In the genomic region with DNA sequence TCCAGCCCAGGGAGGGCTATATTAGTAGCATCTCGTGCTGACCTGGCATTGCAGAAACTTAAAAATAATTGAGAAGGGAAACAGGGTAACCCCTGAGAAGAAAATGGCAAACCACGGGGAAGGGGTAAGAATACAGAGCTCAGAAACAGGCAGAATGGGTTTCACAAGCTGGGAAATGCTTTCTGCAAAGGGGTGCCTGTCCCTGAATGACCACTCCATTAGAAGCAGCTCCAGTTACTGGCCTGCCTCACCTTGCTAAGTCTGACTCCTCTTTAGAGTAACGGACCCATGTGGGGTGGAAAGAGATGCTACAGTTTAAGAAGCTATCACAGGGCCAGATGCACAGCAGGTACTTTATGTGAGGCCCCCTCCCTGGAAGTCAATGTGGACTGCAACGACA, we compare ENCODE assay signal across 12 cellular contexts. TPM values are rescaled to one million over a fixed set of nuclear protein-coding genes. Genes with fewer than 3 reads are reported as not detected.
DNase-seq lines count a peak whose midpoint lies in the region; ATAC-seq and TF ChIP-seq lines count a peak whose summit lies in the region.
"Had no signal": no experiment of that assay in that cellular context is flagged by ENCODE, and none has a peak within 500 bp of the region (broad histone marks: within the 10 kb centered on the region; RNA-seq: fewer than 3 reads in every experiment).

No MANE protein-coding gene starts in this region.

- POLR2A ChIA-PET in GM10248 (lab: Yijun Ruan, JAX) = no interaction called here

- H3K4me1 Mint-ChIP-seq in activated naive CD4-positive, alpha-beta T cell treated with anti-CD3 and anti-CD28 coated beads for 36 hours (ENCODE audit: low read depth) = peaks cover 80% of the 10 kb centered on the region
- H3K4me1 Mint-ChIP-seq in activated T-helper 2 cell treated with anti-CD3 and anti-CD28 coated beads, Interferon-gamma antibody, Interleukin-2, Interleukin-4, amounts not matched to agents 10 μg/mL and 5 μg/mL and 100 μg/mL, durations not matched to agents 14 hours and 24 hours and 36 hours (ENCODE audit: low read depth) = peaks cover 79% of the 10 kb centered on the region
- H3K4me1 Mint-ChIP-seq in memory B cell = peaks cover 61% of the 10 kb centered on the region

- peak overlapping the region; percentile 89 for H3K4me3 ChIP-seq in thoracic aorta

- H3K9me3 ChIP-seq in thoracic aorta = no peaks in the 10 kb centered on the region
- H3K9me3 ChIP-seq: SK-N-SH had no signal

- peak overlapping the region; percentile 34 for H3K4me3 Mint-ChIP-seq in activated naive CD4-positive, alpha-beta T cell treated with anti-CD3 and anti-CD28 coated beads for 36 hours
- peak overlapping the region; percentile 93 for H3K4me3 Mint-ChIP-seq in activated T-helper 2 cell treated with anti-CD3 and anti-CD28 coated beads, Interferon-gamma antibody, Interleukin-2, Interleukin-4, amounts not matched to agents 10 μg/mL and 5 μg/mL and 100 μg/mL, durations not matched to agents 14 hours and 24 hours and 36 hours (ENCODE audit: low read depth)
- peak overlapping the region; percentile 2 for H3K4me3 Mint-ChIP-seq in memory B cell

- peak overlapping the region in 1 of 2 donors; percentile 87 for H3K27ac ChIP-seq in thoracic aorta

- no peaks in the 10 kb centered on the region for H3K9me3 Mint-ChIP-seq in activated naive CD4-positive, alpha-beta T cell treated with anti-CD3 and anti-CD28 coated beads for 36 hours
- H3K9me3 Mint-ChIP-seq in activated T-helper 2 cell treated with anti-CD3 and anti-CD28 coated beads, Interferon-gamma antibody, Interleukin-2, Interleukin-4, amounts not matched to agents 10 μg/mL and 5 μg/mL and 100 μg/mL, durations not matched to agents 14 hours and 24 hours and 36 hours = no peaks in the 10 kb centered on the region
- no peaks in the 10 kb centered on the region for H3K9me3 Mint-ChIP-seq in memory B cell

- ATAC-seq in memory B cell (ENCODE audit: low read depth) (no peak), thoracic aorta (ENCODE audit: insufficient number of reproducible peaks, low FRiP score, low read depth) (no peak)

- CTCF ChIA-PET in activated naive CD4-positive, alpha-beta T cell treated with anti-CD3 and anti-CD28 coated beads for 36 hours (lab: Charles Lee) = interaction anchor here (0.7 kb wide), 1 partner anchor 1519 kb away, joined by 3 read pairs; no protein-coding TSS in a partner anchor
- CTCF ChIA-PET in GM10248 (lab: Yijun Ruan, JAX) = no interaction called here

- peak overlapping the region; percentile 60 for H3K27ac Mint-ChIP-seq in activated naive CD4-positive, alpha-beta T cell treated with anti-CD3 and anti-CD28 coated beads for 36 hours
- H3K27ac Mint-ChIP-seq in activated T-helper 2 cell treated with anti-CD3 and anti-CD28 coated beads, Interferon-gamma antibody, Interleukin-2, Interleukin-4, amounts not matched to agents 10 μg/mL and 5 μg/mL and 100 μg/mL, durations not matched to agents 14 hours and 24 hours and 36 hours = peak overlapping the region; percentile 46
- H3K27ac Mint-ChIP-seq in memory B cell = no peak overlapping the region

- H3K4me1 ChIP-seq in thoracic aorta (ENCODE audit: control insufficient read depth in 1 of 2, low read depth in 2 of 2) = peaks cover 59 to 77% of the 10 kb centered on the region in 2 donors

- H3K27me3 Mint-ChIP-seq in activated naive CD4-positive, alpha-beta T cell treated with anti-CD3 and anti-CD28 coated beads for 36 hours (ENCODE audit: low read depth) = no peaks in the 10 kb centered on the region
- no peaks in the 10 kb centered on the region for H3K27me3 Mint-ChIP-seq in activated T-helper 2 cell treated with anti-CD3 and anti-CD28 coated beads, Interferon-gamma antibody, Interleukin-2, Interleukin-4, amounts not matched to agents 10 μg/mL and 5 μg/mL and 100 μg/mL, durations not matched to agents 14 hours and 24 hours and 36 hours (ENCODE audit: low read depth)
- H3K27me3 Mint-ChIP-seq in memory B cell = no peaks in the 10 kb centered on the region

- peaks cover 36% of the 10 kb centered on the region for H3K36me3 ChIP-seq in thoracic aorta

- DNase-seq in activated naive CD4-positive, alpha-beta T cell treated with anti-CD3 and anti-CD28 coated beads for 36 hours = no peak
- DNase-seq in activated naive CD4-positive, alpha-beta T cell (lab: John Stamatoyannopoulos, UW) = no peak
- DNase-seq in activated T-helper 2 cell treated with anti-CD3 and anti-CD28 coated beads, Interferon-gamma antibody, Interleukin-2, Interleukin-4, amounts not matched to agents 10 μg/mL and 5 μg/mL and 100 μg/mL, durations not matched to agents 14 hours and 24 hours and 36 hours (ENCODE audit: low spot score) = no peak
- no peak for DNase-seq in memory B cell (ENCODE audit: low spot score in 2 of 2)
- no peak for DNase-seq in thoracic aorta (ENCODE audit: low spot score)
- no peak for DNase-seq in NCI-H1092 treated with DMSO at 0.1 percent for 48 hours (lab: John Stamatoyannopoulos, UW)
- DNase-seq in central memory CD4-positive, alpha-beta T cell = no peak
- DNase-seq in GM10248 (ENCODE audit: extremely low spot score) = no peak
- DNase-seq: activated CD8-positive, alpha-beta memory T cell treated with anti-CD3 and anti-CD28 coated beads, Interleukin-2, amount 50 U/mL, for 48 hours; NCI-H774; SK-N-SH; stimulated activated CD4-positive, alpha-beta T cell treated with anti-CD3 and anti-CD28 coated beads, Interleukin-1b, Interleukin-23, amount 100 ng/mL, for 48 hours had no signal

- no peak for TF ChIP-seq CTCF in thoracic aorta (IDR thresholded peaks at IDR 0.05)
- TF ChIP-seq CTCF in GM10248 (IDR thresholded peaks at IDR 0.05; ENCODE audit: control extremely low read depth, extremely low read depth, low read depth, missing control alignments) = no peak

- intact Hi-C loops in activated naive CD4-positive, alpha-beta T cell treated with anti-CD3 and anti-CD28 coated beads for 36 hours (cut with micrococcal nuclease) = loop anchor here (10.0 kb wide), 1 partner anchor 1371 kb away; no protein-coding TSS in a partner anchor
- intact Hi-C loops in activated T-helper 2 cell treated with anti-CD3 and anti-CD28 coated beads, Interferon-gamma antibody, Interleukin-2, Interleukin-4, amounts not matched to agents 10 μg/mL and 5 μg/mL and 100 μg/mL, durations not matched to agents 14 hours and 24 hours and 36 hours (cut with micrococcal nuclease) = no loop called here

- H3K36me3 Mint-ChIP-seq in activated naive CD4-positive, alpha-beta T cell treated with anti-CD3 and anti-CD28 coated beads for 36 hours (ENCODE audit: low read depth) = peaks cover 58% of the 10 kb centered on the region
- peaks cover 69% of the 10 kb centered on the region for H3K36me3 Mint-ChIP-seq in activated T-helper 2 cell treated with anti-CD3 and anti-CD28 coated beads, Interferon-gamma antibody, Interleukin-2, Interleukin-4, amounts not matched to agents 10 μg/mL and 5 μg/mL and 100 μg/mL, durations not matched to agents 14 hours and 24 hours and 36 hours (ENCODE audit: low read depth)
- H3K36me3 Mint-ChIP-seq in memory B cell = peaks cover 22% of the 10 kb centered on the region

- H3K27me3 ChIP-seq in thoracic aorta (replicated peaks; ENCODE audit: insufficient read depth) = no peaks in the 10 kb centered on the region

RNA-seq across cellular contexts. Expression of gene WDR1, which starts 2.5 kb away (rescaled TPM):
- total RNA-seq in activated naive CD4-positive, alpha-beta T cell treated with anti-CD3 and anti-CD28 coated beads for 36 hours = 100 to 1,000 TPM; 271 to 295 TPM
- total RNA-seq in activated T-helper 2 cell treated with anti-CD3 and anti-CD28 coated beads, Interferon-gamma antibody, Interleukin-2, Interleukin-4, amounts not matched to agents 10 μg/mL and 5 μg/mL and 100 μg/mL, durations not matched to agents 14 hours and 24 hours and 36 hours = 387 and 398 TPM in 2 replicates
- total RNA-seq in thoracic aorta = 100 to 1,000 TPM; 263 to 408 TPM

Comparison
In these comparisons a context has a peak if more than half of its experiments do, and no peak if none do; other contexts are left out.
1. H3K4me3 Mint-ChIP-seq: peak in every context shown above with its lines; median percentile 93 in activated T-helper 2 cell treated with anti-CD3 and anti-CD28 coated beads, Interferon-gamma antibody, Interleukin-2, Interleukin-4, amounts not matched to agents 10 μg/mL and 5 μg/mL and 100 μg/mL, durations not matched to agents 14 hours and 24 hours and 36 hours; 34 in activated naive CD4-positive, alpha-beta T cell treated with anti-CD3 and anti-CD28 coated beads for 36 hours; 2 in memory B cell.